In genomic region chr15:41772720-41773331, GRCh38 we compare ENCODE assay signal across 8 cellular contexts. TPM values are rescaled to one million over a fixed set of nuclear protein-coding genes. Genes with fewer than 3 reads are reported as not detected.
DNase-seq lines count a peak whose midpoint lies in the region; ATAC-seq and TF ChIP-seq lines count a peak whose summit lies in the region.

No MANE protein-coding gene starts in this region.

- H3K27me3 ChIP-seq in BE2C (no peaks in the 10 kb centered on the region), H7 (ENCODE audit: control insufficient read depth, insufficient read depth, low read length) (no peaks in the 10 kb centered on the region)

- H3K4me1 Mint-ChIP-seq in activated CD4-positive, alpha-beta memory T cell treated with anti-CD3 and anti-CD28 coated beads for 36 hours (ENCODE audit: low read depth) = peaks cover 42% of the 10 kb centered on the region
- peaks cover 35% of the 10 kb centered on the region for H3K4me1 Mint-ChIP-seq in endothelial cell (ENCODE audit: unreplicated experiment)
- H3K4me1 Mint-ChIP-seq in stimulated activated naive CD8-positive, alpha-beta T cell treated with anti-CD3 and anti-CD28 coated beads, Interleukin-15, Interleukin-2, amounts not matched to agents 100 ng/mL and 50 ng/mL, for 24 hours (ENCODE audit: low read depth) = peaks cover 45% of the 10 kb centered on the region

- peak overlapping the region; percentile 92 for H3K4me3 Mint-ChIP-seq in activated CD4-positive, alpha-beta memory T cell treated with anti-CD3 and anti-CD28 coated beads for 36 hours
- no peak overlapping the region for H3K4me3 Mint-ChIP-seq in endothelial cell (ENCODE audit: unreplicated experiment)
- peak overlapping the region; percentile 90 for H3K4me3 Mint-ChIP-seq in stimulated activated naive CD8-positive, alpha-beta T cell treated with anti-CD3 and anti-CD28 coated beads, Interleukin-15, Interleukin-2, amounts not matched to agents 100 ng/mL and 50 ng/mL, for 24 hours

- peak; percentile 59 for DNase-seq in BE2C
- peak; percentile 71 for DNase-seq in H7
- DNase-seq in NCI-H774 (lab: John Stamatoyannopoulos, UW) = peak; percentile 25
- peak; percentile 71 for DNase-seq in activated CD4-positive, alpha-beta memory T cell treated with anti-CD3 and anti-CD28 coated beads for 36 hours
- peak; percentile 60 for DNase-seq in endothelial cell (ENCODE audit: low spot score)
- DNase-seq in mucosa of gallbladder (ENCODE audit: low spot score) = peak; percentile 61

- no peaks in the 10 kb centered on the region for H3K36me3 Mint-ChIP-seq in activated CD4-positive, alpha-beta memory T cell treated with anti-CD3 and anti-CD28 coated beads for 36 hours
- H3K36me3 Mint-ChIP-seq in endothelial cell (ENCODE audit: low read depth, unreplicated experiment) = peaks cover 4% of the 10 kb centered on the region
- H3K36me3 Mint-ChIP-seq in stimulated activated naive CD8-positive, alpha-beta T cell treated with anti-CD3 and anti-CD28 coated beads, Interleukin-15, Interleukin-2, amounts not matched to agents 100 ng/mL and 50 ng/mL, for 24 hours (ENCODE audit: low read depth) = peaks cover 7% of the 10 kb centered on the region

- H3K36me3 ChIP-seq in BE2C (peaks cover 3% of the 10 kb centered on the region), H7 (replicated peaks; ENCODE audit: control insufficient read depth, insufficient read depth, low read length) (no peaks in the 10 kb centered on the region; the same call in 1 of the 2 replicates)

- H3K4me3 ChIP-seq in BE2C (ENCODE audit: low read depth, low read length) (no peak overlapping the region), H7 (ENCODE audit: insufficient read depth, low read depth, low read length) (no peak overlapping the region)

- no peak for ATAC-seq in GM21360 (IDR thresholded peaks at IDR 0.05; ENCODE audit: unreplicated experiment)

- peaks cover 12% of the 10 kb centered on the region for H3K4me1 ChIP-seq in BE2C

- POLR2A ChIA-PET in activated CD4-positive, alpha-beta memory T cell treated with anti-CD3 and anti-CD28 coated beads for 36 hours (lab: Charles Lee) = interaction anchor here (1.5 kb wide), 1 partner anchor 11 kb away, joined by 6 read pairs; no protein-coding TSS in a partner anchor

- H3K27ac Mint-ChIP-seq in activated CD4-positive, alpha-beta memory T cell treated with anti-CD3 and anti-CD28 coated beads for 36 hours = peak overlapping the region; percentile 95
- no peak overlapping the region for H3K27ac Mint-ChIP-seq in endothelial cell (ENCODE audit: unreplicated experiment)
- H3K27ac Mint-ChIP-seq in stimulated activated naive CD8-positive, alpha-beta T cell treated with anti-CD3 and anti-CD28 coated beads, Interleukin-15, Interleukin-2, amounts not matched to agents 100 ng/mL and 50 ng/mL, for 24 hours = no peak overlapping the region

- no peaks in the 10 kb centered on the region for H3K9me3 Mint-ChIP-seq in activated CD4-positive, alpha-beta memory T cell treated with anti-CD3 and anti-CD28 coated beads for 36 hours
- no peaks in the 10 kb centered on the region for H3K9me3 Mint-ChIP-seq in endothelial cell (ENCODE audit: unreplicated experiment)
- H3K9me3 Mint-ChIP-seq in stimulated activated naive CD8-positive, alpha-beta T cell treated with anti-CD3 and anti-CD28 coated beads, Interleukin-15, Interleukin-2, amounts not matched to agents 100 ng/mL and 50 ng/mL, for 24 hours = no peaks in the 10 kb centered on the region

- intact Hi-C loops in activated CD4-positive, alpha-beta memory T cell treated with anti-CD3 and anti-CD28 coated beads for 36 hours (cut with micrococcal nuclease) = loop anchor here (5.0 kb wide), 1 partner anchor 216 kb away; the partner anchor contains the start of gene TYRO3

- TF ChIP-seq CTCF in BE2C (IDR thresholded peaks at IDR 0.05; ENCODE audit: low read depth, low read length) (peak; percentile 88), endothelial cell (IDR thresholded peaks at IDR 0.05; ENCODE audit: unreplicated experiment) (peak; percentile 47)

- no peaks in the 10 kb centered on the region for H3K27me3 Mint-ChIP-seq in activated CD4-positive, alpha-beta memory T cell treated with anti-CD3 and anti-CD28 coated beads for 36 hours
- peaks cover 4% of the 10 kb centered on the region for H3K27me3 Mint-ChIP-seq in endothelial cell (ENCODE audit: unreplicated experiment)
- no peaks in the 10 kb centered on the region for H3K27me3 Mint-ChIP-seq in stimulated activated naive CD8-positive, alpha-beta T cell treated with anti-CD3 and anti-CD28 coated beads, Interleukin-15, Interleukin-2, amounts not matched to agents 100 ng/mL and 50 ng/mL, for 24 hours

- CTCF ChIA-PET in activated CD4-positive, alpha-beta memory T cell treated with anti-CD3 and anti-CD28 coated beads for 36 hours (lab: Charles Lee) = interaction anchor here (0.6 to 11.6 kb wide), 34 partner anchors 11 to 346 kb away, joined by 3 to 283 read pairs (median 6); partner anchors contain the start of genes EHD4, JMJD7 and TYRO3

- no peaks in the 10 kb centered on the region for H3K9me3 ChIP-seq in BE2C

RNA-seq across cellular contexts. Expression of gene MAPKBP1, which starts 1.5 kb away (rescaled TPM):
- polyA plus RNA-seq in BE2C (2012; ENCODE audit: insufficient read depth, insufficient read length, low read depth) = 9.4 TPM
- total RNA-seq in H7 (2014; rRNA removed; shearing (Covaris generic)) = 5.9 and 8.2 TPM in 2 replicates
- 10 to 100 TPM; 16.1 to 16.6 TPM for total RNA-seq in activated CD4-positive, alpha-beta memory T cell treated with anti-CD3 and anti-CD28 coated beads for 36 hours
- total RNA-seq in endothelial cell (ENCODE audit: unreplicated experiment) (36.2 TPM), mucosa of gallbladder (27.0 TPM)

RNA-seq across cellular contexts. Expression of gene JMJD7, which starts 55.1 kb away (rescaled TPM):
- 9.2 TPM for polyA plus RNA-seq in BE2C (2012; ENCODE audit: insufficient read depth, insufficient read length, low read depth)
- 10.7 and 12.3 TPM in 2 replicates for total RNA-seq in H7 (2014; rRNA removed; shearing (Covaris generic))
- total RNA-seq in activated CD4-positive, alpha-beta memory T cell treated with anti-CD3 and anti-CD28 coated beads for 36 hours = 10 to 100 TPM; 17.9 to 24.8 TPM
- total RNA-seq in endothelial cell (ENCODE audit: unreplicated experiment) (13.8 TPM), mucosa of gallbladder (21.0 TPM)
